In the genomic region with DNA sequence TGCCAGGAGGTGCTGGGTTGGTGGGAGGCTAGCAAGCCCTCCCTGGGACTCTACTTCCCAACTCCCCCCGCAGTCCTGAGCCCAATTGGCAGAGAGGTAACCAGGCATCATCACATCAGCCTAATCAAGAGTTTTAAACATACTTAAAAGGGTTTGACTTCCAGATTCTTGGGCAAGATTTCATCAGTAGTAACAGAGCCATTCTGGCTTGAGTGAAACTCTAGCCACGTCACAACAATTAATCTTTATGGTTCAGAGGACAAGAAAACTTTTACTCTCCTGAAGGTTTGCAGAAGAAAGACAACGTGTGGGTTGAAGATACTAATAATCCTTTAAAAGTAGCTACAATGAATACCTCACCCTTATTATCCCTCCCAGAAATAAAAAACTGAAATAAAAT, we compare ENCODE assay signal across 17 cellular contexts.
DNase-seq lines count a peak whose midpoint lies in the region; ATAC-seq, FAIRE-seq and TF ChIP-seq lines count a peak whose summit lies in the region.
"Had no signal": no experiment of that assay in that cellular context is flagged by ENCODE, and none has a peak within 500 bp of the region (broad histone marks: within the 10 kb centered on the region; RNA-seq: fewer than 3 reads in every experiment).

No MANE protein-coding gene starts in this region.

- H3K4me1 Mint-ChIP-seq in astrocyte (ENCODE audit: low read depth, unreplicated experiment), result peaks cover under 1% of the 10 kb centered on the region
- H3K4me1 Mint-ChIP-seq: CD4-positive, alpha-beta memory T cell; H9 had no signal

- no peak for TF ChIP-seq CTCF in astrocyte (IDR thresholded peaks at IDR 0.05; ENCODE audit: insufficient read depth, low read depth, low read length)
- TF ChIP-seq CTCF in fibroblast of the aortic adventitia (IDR thresholded peaks at IDR 0.05; ENCODE audit: insufficient read depth, low read length), result no peak

- no peak overlapping the region for H2AK5ac ChIP-seq in mesenchymal stem cell (ENCODE audit: low read length, severe bottlenecking)

- H3K4me2 ChIP-seq in astrocyte (ENCODE audit: low read length) (no peak overlapping the region), mesenchymal stem cell (ENCODE audit: low read length, poor library complexity, severe bottlenecking) (no peak overlapping the region)
- H3K4me2 ChIP-seq: A549 had no signal

- H3K23ac ChIP-seq in mesenchymal stem cell (ENCODE audit: low read length in 2 of 2), result no peak overlapping the region

- no peak overlapping the region for H4K8ac ChIP-seq in mesenchymal stem cell (ENCODE audit: low read length)

- no peak overlapping the region for H2BK5ac ChIP-seq in mesenchymal stem cell (ENCODE audit: low read depth, low read length, poor library complexity, severe bottlenecking)

- H3K4ac ChIP-seq in mesenchymal stem cell (ENCODE audit: low read depth in 1 of 2, low read length in 2 of 2), result no peak overlapping the region

- no peak overlapping the region for H3K4me3 ChIP-seq in astrocyte (ENCODE audit: insufficient read depth, low read depth, low read length)
- no peak overlapping the region for H3K4me3 ChIP-seq in fibroblast of the aortic adventitia (ENCODE audit: low read depth, low read length)
- H3K4me3 ChIP-seq in mesenchymal stem cell (ENCODE audit: insufficient read depth in 1 of 2, low read depth in 1 of 2, low read length in 2 of 2), result no peak overlapping the region
- H3K4me3 ChIP-seq: A549 had no signal

- 82% methylated on average over 2 of the region's 3 CpGs for WGBS in mesenchymal stem cell

- H4K91ac ChIP-seq in mesenchymal stem cell (ENCODE audit: low read length), result no peak overlapping the region

- H3K18ac ChIP-seq in mesenchymal stem cell (ENCODE audit: low read depth in 1 of 2, low read length in 2 of 2), result peak overlapping the region in 1 of 2 experiments; percentile 12

- H2BK120ac ChIP-seq in mesenchymal stem cell (ENCODE audit: low read depth, low read length), result no peak overlapping the region

- H3K79me2 ChIP-seq in astrocyte (ENCODE audit: insufficient read depth, low read length), result no peaks in the 10 kb centered on the region

- H3K4me3 Mint-ChIP-seq in astrocyte (ENCODE audit: unreplicated experiment), result no peak overlapping the region
- H3K4me3 Mint-ChIP-seq: CD4-positive, alpha-beta memory T cell; H9 had no signal

- no peak overlapping the region for H3K9ac ChIP-seq in astrocyte (ENCODE audit: low read length)
- H3K9ac ChIP-seq in mesenchymal stem cell (ENCODE audit: low read length), result no peak overlapping the region

- no peak overlapping the region for H3K27ac Mint-ChIP-seq in astrocyte (ENCODE audit: unreplicated experiment)
- H3K27ac Mint-ChIP-seq: CD4-positive, alpha-beta memory T cell; H9 had no signal

- no peak for ATAC-seq in GM21515 (IDR thresholded peaks at IDR 0.05; ENCODE audit: unreplicated experiment)
- ATAC-seq: A549 had no signal

- H2BK12ac ChIP-seq in mesenchymal stem cell (ENCODE audit: low read length in 2 of 2), result no peak overlapping the region

- H2AFZ ChIP-seq in astrocyte (ENCODE audit: low read depth, low read length) (no peak overlapping the region), mesenchymal stem cell (ENCODE audit: low read depth, low read length) (peak overlapping the region; percentile 27)

- H3K36me3 ChIP-seq in astrocyte (ENCODE audit: insufficient read depth, low read length) (no peaks in the 10 kb centered on the region), mesenchymal stem cell (ENCODE audit: control insufficient read depth in 1 of 2, insufficient read depth in 2 of 2, low read depth in 1 of 2, low read length in 2 of 2) (no peaks in the 10 kb centered on the region)
- H3K36me3 ChIP-seq: BE2C had no signal

- H3K79me1 ChIP-seq in mesenchymal stem cell (replicated peaks; ENCODE audit: low read length, poor library complexity, severe bottlenecking), result no peaks in the 10 kb centered on the region

- FAIRE-seq in astrocyte (lab: Jason Lieb, UNC), result peak; percentile 9
- FAIRE-seq: A549, G401.6, GM12891 had no signal

- H3K9me3 ChIP-seq in astrocyte (ENCODE audit: insufficient read depth, low read depth, low read length) (no peaks in the 10 kb centered on the region), mesenchymal stem cell (ENCODE audit: control insufficient read depth, low read length) (no peaks in the 10 kb centered on the region)
- H3K9me3 ChIP-seq: A549, BE2C had no signal

- no peak overlapping the region for H2BK15ac ChIP-seq in mesenchymal stem cell (ENCODE audit: low read depth, poor library complexity, severe bottlenecking)

- H3K27ac ChIP-seq in astrocyte (ENCODE audit: low read depth, low read length) (no peak overlapping the region), mesenchymal stem cell (ENCODE audit: low read length, poor library complexity, severe bottlenecking) (no peak overlapping the region)
- H3K27ac ChIP-seq: A549, C4-2B had no signal

- H3K27me3 ChIP-seq in astrocyte (ENCODE audit: insufficient read depth, low read length), result no peaks in the 10 kb centered on the region
- H3K27me3 ChIP-seq in mesenchymal stem cell (ENCODE audit: control insufficient read depth in 1 of 2, insufficient read depth in 1 of 2, low read length in 2 of 2), result no peaks in the 10 kb centered on the region
- H3K27me3 ChIP-seq: BE2C had no signal

- no peaks in the 10 kb centered on the region for H3K9me3 Mint-ChIP-seq in astrocyte (ENCODE audit: unreplicated experiment)
- H3K9me3 Mint-ChIP-seq: H9 had no signal

- H3K36me3 Mint-ChIP-seq in astrocyte (ENCODE audit: low read depth, unreplicated experiment), result no peaks in the 10 kb centered on the region
- H3K36me3 Mint-ChIP-seq: CD4-positive, alpha-beta memory T cell had no signal

- H3K4me1 ChIP-seq in astrocyte (ENCODE audit: insufficient read depth, low read length), result peaks cover 6% of the 10 kb centered on the region
- no peaks in the 10 kb centered on the region for H3K4me1 ChIP-seq in mesenchymal stem cell (ENCODE audit: control insufficient read depth, insufficient read depth, low read depth, low read length)
- H3K4me1 ChIP-seq: A549, BE2C had no signal

- no peaks in the 10 kb centered on the region for H4K20me1 ChIP-seq in astrocyte (ENCODE audit: insufficient read depth, low read length)

- DNase-seq in astrocyte (ENCODE audit: low read depth), result peak; percentile 54
- DNase-seq in fibroblast of the aortic adventitia (ENCODE audit: low read depth), result peak; percentile 63
- DNase-seq in mesenchymal stem cell, result no peak
- DNase-seq in stimulated activated CD8-positive, alpha-beta memory T cell treated with anti-CD3 and anti-CD28 coated beads, Interleukin-4, amount 100 ng/mL, for 48 hours, result no peak
- no peak for DNase-seq in NCI-H187 (lab: John Stamatoyannopoulos, UW)
- DNase-seq: BE2C; CD4-positive, alpha-beta memory T cell; DMS153; DMS79 treated with DMSO at 0.1 percent for 48 hours; EL; GOT3; H9 had no signal

- no peaks in the 10 kb centered on the region for H3K27me3 Mint-ChIP-seq in astrocyte (ENCODE audit: low read depth, unreplicated experiment)
- H3K27me3 Mint-ChIP-seq: CD4-positive, alpha-beta memory T cell had no signal

- peak overlapping the region in 1 of 2 experiments; percentile 32 for H3K14ac ChIP-seq in mesenchymal stem cell (ENCODE audit: low read length in 2 of 2)

Comparison
In these comparisons a context has a peak if more than half of its experiments do, and no peak if none do; other contexts are left out.
1. DNase-seq: peak in astrocyte (single experiment) and fibroblast of the aortic adventitia (single experiment); none in mesenchymal stem cell (single experiment), stimulated activated CD8-positive, alpha-beta memory T cell treated with anti-CD3 and anti-CD28 coated beads, Interleukin-4, amount 100 ng/mL, for 48 hours (single experiment) and NCI-H187 (0 of 2).